Comparison of ENCODE assay signal across 33 cellular contexts in the genomic region with DNA sequence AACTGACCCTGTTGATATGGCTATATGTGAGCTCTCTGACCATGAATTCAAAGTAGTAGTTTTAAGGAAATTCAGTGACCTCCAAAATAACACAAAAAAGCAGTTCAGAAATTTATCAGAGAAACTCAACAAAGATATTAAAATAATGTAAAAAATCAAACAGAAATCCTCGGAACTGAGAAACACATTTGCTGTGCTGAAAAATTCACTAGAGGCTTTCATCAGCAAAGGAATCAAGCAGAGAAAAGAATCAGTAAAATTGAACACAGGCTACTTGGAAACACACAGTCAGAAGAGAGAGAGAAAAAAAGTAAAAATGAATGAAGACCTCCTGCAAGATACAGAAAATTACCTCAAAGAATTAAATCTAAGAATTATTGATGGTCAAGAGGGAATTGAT.
"Had no signal": no experiment of that assay in that cellular context is flagged by ENCODE, and none has a peak within 500 bp of the region (broad histone marks: within the 10 kb centered on the region; RNA-seq: fewer than 3 reads in every experiment).

No MANE protein-coding gene starts in this region.

- H3K4me3 ChIP-seq: adrenal gland, ascending aorta, body of pancreas, breast epithelium, cardiac muscle cell had no signal

- H3K9me3 ChIP-seq: adrenal gland, body of pancreas had no signal

- DNase-seq: activated effector memory CD4-positive, alpha-beta T cell treated with anti-CD3 and anti-CD28 coated beads, Interleukin-2, amount 50 U/mL, for 16 hours; activated effector memory CD4-positive, alpha-beta T cell treated with Interleukin-2 at 50 U/mL for 16 hours; activated gamma-delta T cell; activated gamma-delta T cell treated with Interleukin-2 at 50 U/mL for 16 hours; activated naive CD4-positive, alpha-beta T cell; activated naive CD4-positive, alpha-beta T cell treated with anti-CD3 and anti-CD28 coated beads for 36 hours; activated naive CD4-positive, alpha-beta T cell treated with anti-CD3 and anti-CD28 coated beads, Interleukin-2, amount 10 ng/mL, durations not matched to agents 7 days and 5 days; activated naive CD4-positive, alpha-beta T cell treated with anti-CD3 and anti-CD28 coated beads, Interleukin-2, amount 50 U/mL, for 16 hours; activated naive CD4-positive, alpha-beta T cell treated with Interleukin-2 at 50 U/mL for 16 hours; activated naive CD8-positive, alpha-beta T cell treated with anti-CD3 and anti-CD28 coated beads for 36 hours; activated naive CD8-positive, alpha-beta T cell treated with anti-CD3 and anti-CD28 coated beads, Interleukin-2, amount 10 ng/mL, durations not matched to agents 7 days and 5 days; activated naive CD8-positive, alpha-beta T cell treated with anti-CD3 and anti-CD28 coated beads, Interleukin-2, amount 50 U/mL, for 24 hours; activated T-cell treated with anti-CD3 and anti-CD28 coated beads, Interleukin-2, amount 50 U/mL, for 1 hour; activated T-cell treated with anti-CD3 and anti-CD28 coated beads, Interleukin-2, amount 50 U/mL, for 24 hours; activated T-cell treated with anti-CD3 and anti-CD28 coated beads, Interleukin-2, amount 50 U/mL, for 4 hours; activated T-cell treated with anti-CD3 and anti-CD28 coated beads, Interleukin-2, amount 50 U/mL, for 48 hours; activated T-cell treated with anti-CD3 and anti-CD28 coated beads, Interleukin-2, amount 50 U/mL, for 72 hours; adrenal gland; amniotic stem cell; amygdala; anterior cingulate cortex; aorta; body of pancreas; brain microvascular endothelial cell; caudate nucleus; central memory CD4-positive, alpha-beta T cell; cerebellar nuclear complex had no signal

- H3K36me3 ChIP-seq: adrenal gland, ascending aorta, brain microvascular endothelial cell, breast epithelium, cardiac muscle cell had no signal

- ATAC-seq: activated naive CD4-positive, alpha-beta T cell treated with anti-CD3 and anti-CD28 coated beads, Interleukin-2, amount 50 U/mL, for 72 hours; activated naive CD8-positive, alpha-beta T cell treated with anti-CD3 and anti-CD28 coated beads, Interleukin-2, amount 50 U/mL, for 24 hours; activated T-cell treated with anti-CD3 and anti-CD28 coated beads, Interleukin-2, amount 50 U/mL, for 4 hours; activated T-cell treated with anti-CD3 and anti-CD28 coated beads, Interleukin-2, amount 50 U/mL, for 72 hours; activated T-helper 17 cell treated with anti-CD3 and anti-CD28 coated beads, Interleukin-2, amount 50 U/mL, for 72 hours; body of pancreas had no signal

- FAIRE-seq: bronchial epithelial cell had no signal

- H3K4me1 ChIP-seq: adrenal gland, ascending aorta, body of pancreas, breast epithelium had no signal

- H3K27me3 ChIP-seq: adrenal gland, ascending aorta, body of pancreas, brain microvascular endothelial cell, breast epithelium, cardiac muscle cell had no signal

- H3K27ac ChIP-seq: adrenal gland, ascending aorta, body of pancreas, brain microvascular endothelial cell, breast epithelium, cardiac muscle cell had no signal
